ENCODE assay signal across 3 cellular contexts in genomic region chr1:238491265-238491664, GRCh38.
"Had no signal": no experiment of that assay in that cellular context is flagged by ENCODE, and none has a peak within 500 bp of the region (broad histone marks: within the 10 kb centered on the region; RNA-seq: fewer than 3 reads in every experiment).

No MANE protein-coding gene starts in this region.

- H3K4me3 ChIP-seq: GM12878 had no signal

- DNase-seq: GDM1, GF-D8 had no signal

- ATAC-seq: GM12878 had no signal
